ENCODE assay signal across 20 cellular contexts in the genomic region with DNA sequence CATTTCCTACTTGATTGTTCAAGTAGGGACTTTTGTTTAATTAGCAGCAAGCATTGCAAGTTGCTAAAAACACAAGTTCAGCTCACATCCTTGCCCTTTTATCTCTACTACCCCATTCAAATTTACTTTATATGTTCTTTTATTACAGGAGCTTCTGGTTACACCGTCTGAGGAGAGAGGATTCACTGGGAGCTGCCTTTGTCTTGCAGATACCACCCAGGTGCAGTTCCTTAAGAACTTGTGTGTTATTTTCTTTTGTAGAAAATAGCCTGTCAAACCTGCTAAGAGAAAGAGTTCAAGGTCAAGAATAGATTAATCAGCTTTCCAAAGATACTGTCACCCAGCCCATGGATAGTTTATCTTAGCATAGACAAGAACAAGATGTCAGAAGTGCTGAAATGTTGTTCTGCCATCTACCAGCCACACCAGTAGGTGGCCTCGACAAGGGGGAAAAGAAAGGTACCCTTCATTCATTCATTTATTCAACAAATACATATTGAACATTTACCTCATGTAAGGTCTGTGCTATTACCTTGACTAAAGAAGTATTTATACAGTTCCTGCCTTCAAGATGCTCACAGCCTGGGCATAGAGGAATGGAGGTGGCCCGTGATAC.
"Had no signal": no experiment of that assay in that cellular context is flagged by ENCODE, and none has a peak within 500 bp of the region (broad histone marks: within the 10 kb centered on the region; RNA-seq: fewer than 3 reads in every experiment).

No MANE protein-coding gene starts in this region.

- H3K9me3 ChIP-seq: body of pancreas, colonic mucosa, lower lobe of right lung, ovary, uterus had no signal

- FAIRE-seq: islet of Langerhans had no signal

- H3K27ac Mint-ChIP-seq: activated CD4-positive, alpha-beta T cell treated with anti-CD3 and anti-CD28 coated beads, Interleukin-2, amount 10 ng/mL, durations not matched to agents 24 days and 14 days; activated CD8-positive, alpha-beta T cell treated with anti-CD3 and anti-CD28 coated beads, Interleukin-2, amount 10 ng/mL, durations not matched to agents 7 days and 5 days; mesothelial cell of epicardium; T-helper 1 cell treated with Interleukin-12 subunit alpha and Interleukin-12 subunit beta and Interleukin-4 antibody, amounts not matched to agents 30 μg/mL and 1 μg/mL, for 36 hours had no signal

- H3K4me1 Mint-ChIP-seq: activated CD4-positive, alpha-beta T cell treated with anti-CD3 and anti-CD28 coated beads, Interleukin-2, amount 10 ng/mL, durations not matched to agents 24 days and 14 days; mesothelial cell of epicardium had no signal

- DNase-seq: activated CD4-positive, alpha-beta T cell treated with anti-CD3 and anti-CD28 coated beads, Interleukin-2, amount 10 ng/mL, durations not matched to agents 24 days and 14 days; activated CD4-positive, CD25-positive, alpha-beta regulatory T cell; activated CD8-positive, alpha-beta memory T cell treated with anti-CD3 and anti-CD28 coated beads, Interleukin-2, amount 50 U/mL, for 4 hours; activated CD8-positive, alpha-beta T cell treated with anti-CD3 and anti-CD28 coated beads, Interleukin-2, amount 10 ng/mL, durations not matched to agents 7 days and 5 days; activated effector memory CD4-positive, alpha-beta T cell treated with anti-CD3 and anti-CD28 coated beads, Interleukin-2, amount 50 U/mL, for 16 hours; activated T-cell treated with anti-CD3 and anti-CD28 coated beads, Interleukin-2, amount 50 U/mL, for 48 hours; amniotic stem cell; body of pancreas; caudate nucleus; colonic mucosa; foreskin melanocyte; left colon; lower lobe of right lung; ovary; stimulated activated CD4-positive, alpha-beta T cell treated with anti-CD3 and anti-CD28 coated beads, Interleukin-1b, Interleukin-23, amount 100 ng/mL, for 48 hours; uterus had no signal

- H3K36me3 ChIP-seq: colonic mucosa, lower lobe of right lung, ovary, uterus had no signal

- H3K36me3 Mint-ChIP-seq: activated naive CD4-positive, alpha-beta T cell treated with anti-CD3 and anti-CD28 coated beads, Interleukin-2, amount 50 U/mL, for 72 hours; mesothelial cell of epicardium had no signal

- H3K27ac ChIP-seq: body of pancreas, colonic mucosa, lower lobe of right lung, ovary, uterus had no signal

- H3K27me3 ChIP-seq: body of pancreas, colonic mucosa, ovary, uterus had no signal

- H3K27me3 Mint-ChIP-seq: activated CD4-positive, alpha-beta T cell treated with anti-CD3 and anti-CD28 coated beads, Interleukin-2, amount 10 ng/mL, durations not matched to agents 24 days and 14 days had no signal

- H3K9me3 Mint-ChIP-seq: activated CD4-positive, alpha-beta T cell treated with anti-CD3 and anti-CD28 coated beads, Interleukin-2, amount 10 ng/mL, durations not matched to agents 24 days and 14 days; T-helper 1 cell treated with Interleukin-12 subunit alpha and Interleukin-12 subunit beta and Interleukin-4 antibody, amounts not matched to agents 30 μg/mL and 1 μg/mL, for 36 hours had no signal

- H3K4me3 ChIP-seq: body of pancreas, colonic mucosa, lower lobe of right lung, ovary, uterus had no signal

- H3K4me1 ChIP-seq: body of pancreas, colonic mucosa, lower lobe of right lung, uterus had no signal

- H3K4me3 Mint-ChIP-seq: activated CD4-positive, alpha-beta T cell treated with anti-CD3 and anti-CD28 coated beads, Interleukin-2, amount 10 ng/mL, durations not matched to agents 24 days and 14 days; activated CD8-positive, alpha-beta T cell treated with anti-CD3 and anti-CD28 coated beads, Interleukin-2, amount 10 ng/mL, durations not matched to agents 7 days and 5 days; mesothelial cell of epicardium; T-helper 1 cell treated with Interleukin-12 subunit alpha and Interleukin-12 subunit beta and Interleukin-4 antibody, amounts not matched to agents 30 μg/mL and 1 μg/mL, for 36 hours had no signal

- ATAC-seq: activated CD8-positive, alpha-beta T cell treated with anti-CD3 and anti-CD28 coated beads, Interleukin-2, amount 10 ng/mL, durations not matched to agents 7 days and 5 days; activated naive CD4-positive, alpha-beta T cell treated with anti-CD3 and anti-CD28 coated beads, Interleukin-2, amount 50 U/mL, for 72 hours; body of pancreas; left colon; lower lobe of right lung had no signal
